ENCODE assay signal across 19 cellular contexts in the genomic region with DNA sequence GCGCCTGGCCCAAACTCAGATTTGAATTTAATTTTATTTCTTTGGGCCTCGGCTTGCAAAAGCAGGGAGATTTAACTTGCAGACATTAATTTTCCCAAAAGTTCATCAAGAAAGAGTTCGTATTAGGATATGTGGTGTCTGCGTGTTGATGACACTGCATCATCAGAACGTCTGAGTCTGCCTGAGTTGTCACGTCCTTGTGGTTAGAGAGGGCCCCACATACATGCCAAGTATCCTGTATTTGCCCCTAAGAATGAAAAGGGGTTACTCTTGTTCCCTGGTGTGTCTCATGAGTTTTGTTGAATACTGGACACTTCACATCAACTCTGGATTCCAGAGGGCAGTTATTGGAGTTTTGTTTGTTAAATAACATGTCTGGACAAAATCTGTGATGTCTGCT. TPM values are rescaled to one million over a fixed set of nuclear protein-coding genes. Genes with fewer than 3 reads are reported as not detected.
DNase-seq lines count a peak whose midpoint lies in the region; ATAC-seq and TF ChIP-seq lines count a peak whose summit lies in the region.
"Had no signal": no experiment of that assay in that cellular context is flagged by ENCODE, and none has a peak within 500 bp of the region (broad histone marks: within the 10 kb centered on the region; RNA-seq: fewer than 3 reads in every experiment).

No MANE protein-coding gene starts in this region.

- H3K36me3 Mint-ChIP-seq in activated CD8-positive, alpha-beta T cell treated with anti-CD3 and anti-CD28 coated beads for 36 hours (ENCODE audit: low read depth) = peaks cover 33% of the 10 kb centered on the region
- H3K36me3 Mint-ChIP-seq in activated CD8-positive, alpha-beta T cell treated with anti-CD3 and anti-CD28 coated beads, Interleukin-2, amount 10 ng/mL, durations not matched to agents 7 days and 5 days (ENCODE audit: low read depth) = peaks cover 30% of the 10 kb centered on the region

- H3K27ac ChIP-seq in SJCRH30 (peak overlapping the region; percentile 29; the same call in 1 of the 2 replicates), mesenchymal stem cell (ENCODE audit: low read length, poor library complexity, severe bottlenecking) (no peak overlapping the region)
- H3K27ac ChIP-seq: 22Rv1, C4-2B, HL-60 had no signal

- H3K4me3 ChIP-seq in SJCRH30 (no peak overlapping the region), mesenchymal stem cell (ENCODE audit: insufficient read depth in 1 of 2, low read depth in 1 of 2, low read length in 2 of 2) (no peak overlapping the region)

- H3K36me3 ChIP-seq in SJCRH30 (0 out of 2 replicates have a peak, but pooled peaks cover 3% of the 10 kb centered on the region), mesenchymal stem cell (ENCODE audit: control insufficient read depth in 1 of 2, insufficient read depth in 2 of 2, low read depth in 1 of 2, low read length in 2 of 2) (peaks cover 11 to 36% of the 10 kb centered on the region in 2 experiments)

- H3K27ac Mint-ChIP-seq in activated CD8-positive, alpha-beta T cell treated with anti-CD3 and anti-CD28 coated beads for 36 hours = peak overlapping the region; percentile 6
- H3K27ac Mint-ChIP-seq in activated CD8-positive, alpha-beta T cell treated with anti-CD3 and anti-CD28 coated beads, Interleukin-2, amount 10 ng/mL, durations not matched to agents 7 days and 5 days = no peak overlapping the region
- H3K27ac Mint-ChIP-seq: H9 had no signal

- no peak overlapping the region for H2AK5ac ChIP-seq in mesenchymal stem cell (ENCODE audit: low read length, severe bottlenecking)

- CTCF ChIA-PET in activated CD8-positive, alpha-beta T cell treated with anti-CD3 and anti-CD28 coated beads for 36 hours (lab: Charles Lee) = no interaction called here
- CTCF ChIA-PET in activated CD8-positive, alpha-beta T cell treated with anti-CD3 and anti-CD28 coated beads, Interleukin-2, amount 10 ng/mL, durations not matched to agents 7 days and 5 days (lab: Charles Lee) = no interaction called here

- ATAC-seq in activated CD8-positive, alpha-beta T cell treated with anti-CD3 and anti-CD28 coated beads for 36 hours = no peak
- no peak for ATAC-seq in activated CD8-positive, alpha-beta T cell treated with anti-CD3 and anti-CD28 coated beads, Interleukin-2, amount 10 ng/mL, durations not matched to agents 7 days and 5 days
- ATAC-seq: PC-3 had no signal

- H3K27me3 ChIP-seq in SJCRH30 (no peaks in the 10 kb centered on the region), mesenchymal stem cell (ENCODE audit: control insufficient read depth in 1 of 2, insufficient read depth in 1 of 2, low read length in 2 of 2) (no peaks in the 10 kb centered on the region)

- no peak overlapping the region for H3K14ac ChIP-seq in mesenchymal stem cell (ENCODE audit: low read length in 2 of 2)

- intact Hi-C loops in activated CD8-positive, alpha-beta T cell treated with anti-CD3 and anti-CD28 coated beads for 36 hours (cut with micrococcal nuclease) = no loop called here

- no peak overlapping the region for H2AFZ ChIP-seq in mesenchymal stem cell (ENCODE audit: low read depth, low read length)

- POLR2A ChIA-PET in activated CD8-positive, alpha-beta T cell treated with anti-CD3 and anti-CD28 coated beads for 36 hours (lab: Charles Lee) = no interaction called here
- POLR2A ChIA-PET in activated CD8-positive, alpha-beta T cell treated with anti-CD3 and anti-CD28 coated beads, Interleukin-2, amount 10 ng/mL, durations not matched to agents 7 days and 5 days (lab: Charles Lee) = no interaction called here

- H4K8ac ChIP-seq in mesenchymal stem cell (ENCODE audit: low read length) = no peak overlapping the region

- H2BK5ac ChIP-seq in mesenchymal stem cell (ENCODE audit: low read depth, low read length, poor library complexity, severe bottlenecking) = no peak overlapping the region

- H2BK120ac ChIP-seq in mesenchymal stem cell (ENCODE audit: low read depth, low read length) = no peak overlapping the region

- DNase-seq in activated CD8-positive, alpha-beta T cell treated with anti-CD3 and anti-CD28 coated beads for 36 hours = no peak
- DNase-seq in activated CD8-positive, alpha-beta T cell treated with anti-CD3 and anti-CD28 coated beads, Interleukin-2, amount 10 ng/mL, durations not matched to agents 7 days and 5 days = no peak
- no peak for DNase-seq in SJCRH30
- peak; percentile 26 for DNase-seq in mesenchymal stem cell
- DNase-seq in iPS-NIHi11 (ENCODE audit: low spot score) = no peak
- no peak for DNase-seq in AML-193 (lab: John Stamatoyannopoulos, UW)
- no peak for DNase-seq in DMS114 treated with DMSO at 0.1 percent for 48 hours (lab: John Stamatoyannopoulos, UW; ENCODE audit: unreplicated experiment)
- DNase-seq in NCI-H748 treated with DMSO at 0.1 percent for 48 hours (lab: John Stamatoyannopoulos, UW) = no peak
- DNase-seq: H9, NCI-H1417 treated with DMSO at 0.1 percent for 48 hours, NCI-H187 treated with DMSO at 0.1 percent for 48 hours, NCI-H2227 treated with DMSO at 0.1 percent for 48 hours, NCI-H524 treated with DMSO at 0.1 percent for 48 hours, PC-3, RPMI8226 had no signal

- no peak overlapping the region for H3K4ac ChIP-seq in mesenchymal stem cell (ENCODE audit: low read depth in 1 of 2, low read length in 2 of 2)

- no peaks in the 10 kb centered on the region for H3K4me1 Mint-ChIP-seq in activated CD8-positive, alpha-beta T cell treated with anti-CD3 and anti-CD28 coated beads for 36 hours (ENCODE audit: low read depth)
- no peaks in the 10 kb centered on the region for H3K4me1 Mint-ChIP-seq in activated CD8-positive, alpha-beta T cell treated with anti-CD3 and anti-CD28 coated beads, Interleukin-2, amount 10 ng/mL, durations not matched to agents 7 days and 5 days (ENCODE audit: low read depth)

- H3K9me3 Mint-ChIP-seq in activated CD8-positive, alpha-beta T cell treated with anti-CD3 and anti-CD28 coated beads for 36 hours = peaks cover 27% of the 10 kb centered on the region
- peaks cover 6% of the 10 kb centered on the region for H3K9me3 Mint-ChIP-seq in activated CD8-positive, alpha-beta T cell treated with anti-CD3 and anti-CD28 coated beads, Interleukin-2, amount 10 ng/mL, durations not matched to agents 7 days and 5 days (ENCODE audit: insufficient read depth)

- H3K4me1 ChIP-seq in SJCRH30 (peaks cover 13% of the 10 kb centered on the region; the same call in 1 of the 2 replicates), mesenchymal stem cell (ENCODE audit: control insufficient read depth, insufficient read depth, low read depth, low read length) (peaks cover 4% of the 10 kb centered on the region)

- no peak overlapping the region for H4K91ac ChIP-seq in mesenchymal stem cell (ENCODE audit: low read length)

- no peaks in the 10 kb centered on the region for H3K9me3 ChIP-seq in SJCRH30 (replicated peaks)
- peaks cover 7% of the 10 kb centered on the region for H3K9me3 ChIP-seq in mesenchymal stem cell (ENCODE audit: control insufficient read depth, low read length)

- H2BK15ac ChIP-seq in mesenchymal stem cell (ENCODE audit: low read depth, poor library complexity, severe bottlenecking) = no peak overlapping the region

- H3K18ac ChIP-seq in mesenchymal stem cell (ENCODE audit: low read depth in 1 of 2, low read length in 2 of 2) = no peak overlapping the region

- no peak overlapping the region for H3K4me2 ChIP-seq in mesenchymal stem cell (ENCODE audit: low read length, poor library complexity, severe bottlenecking)

- no peaks in the 10 kb centered on the region for H3K27me3 Mint-ChIP-seq in activated CD8-positive, alpha-beta T cell treated with anti-CD3 and anti-CD28 coated beads for 36 hours
- H3K27me3 Mint-ChIP-seq in activated CD8-positive, alpha-beta T cell treated with anti-CD3 and anti-CD28 coated beads, Interleukin-2, amount 10 ng/mL, durations not matched to agents 7 days and 5 days (ENCODE audit: low read depth) = no peaks in the 10 kb centered on the region

- peaks cover 15% of the 10 kb centered on the region for H3K79me1 ChIP-seq in mesenchymal stem cell (replicated peaks; ENCODE audit: low read length, poor library complexity, severe bottlenecking)

- no peak overlapping the region for H3K9ac ChIP-seq in mesenchymal stem cell (ENCODE audit: low read length)

- H3K4me3 Mint-ChIP-seq in activated CD8-positive, alpha-beta T cell treated with anti-CD3 and anti-CD28 coated beads for 36 hours = no peak overlapping the region
- no peak overlapping the region for H3K4me3 Mint-ChIP-seq in activated CD8-positive, alpha-beta T cell treated with anti-CD3 and anti-CD28 coated beads, Interleukin-2, amount 10 ng/mL, durations not matched to agents 7 days and 5 days
- H3K4me3 Mint-ChIP-seq: H9 had no signal

- no peak overlapping the region for H2BK12ac ChIP-seq in mesenchymal stem cell (ENCODE audit: low read length in 2 of 2)

- TF ChIP-seq CTCF in activated CD8-positive, alpha-beta T cell treated with anti-CD3 and anti-CD28 coated beads for 36 hours (IDR thresholded peaks at IDR 0.05) = no peak

- no peak overlapping the region for H3K23ac ChIP-seq in mesenchymal stem cell (ENCODE audit: low read length in 2 of 2)

- WGBS in mesenchymal stem cell = 77% methylated on average over 6 of the region's 6 CpGs

RNA-seq across cellular contexts. Expression of a gene that starts 5.6 kb away (rescaled TPM):
- total RNA-seq in activated CD8-positive, alpha-beta T cell treated with anti-CD3 and anti-CD28 coated beads for 36 hours = under 1 TPM; 0.50 to 0.67 TPM
- not detected for total RNA-seq in activated CD8-positive, alpha-beta T cell treated with anti-CD3 and anti-CD28 coated beads, Interleukin-2, amount 10 ng/mL, durations not matched to agents 7 days and 5 days
- not detected in 2 replicates for total RNA-seq in SJCRH30 (2014; rRNA removed; shearing (Covaris generic))
- polyA plus RNA-seq in mesenchymal stem cell (2013, experiment 1 of 2) = 0.41 TPM
- 0.44 TPM for polyA plus RNA-seq in mesenchymal stem cell (2013, experiment 2 of 2)
- total RNA-seq: M059J, PC-3 had no signal
